In genomic region chr2:111710085-111710484, GRCh38 we compare ENCODE assay signal across 19 cellular contexts.
DNase-seq lines count a peak whose midpoint lies in the region; ATAC-seq, FAIRE-seq and TF ChIP-seq lines count a peak whose summit lies in the region.
"Had no signal": no experiment of that assay in that cellular context is flagged by ENCODE, and none has a peak within 500 bp of the region (broad histone marks: within the 10 kb centered on the region; RNA-seq: fewer than 3 reads in every experiment).

No MANE protein-coding gene starts in this region.

- H2BK15ac ChIP-seq in H1 (ENCODE audit: low read length) = no peak overlapping the region
- H2BK15ac ChIP-seq in neuronal stem cell (ENCODE audit: low read length) = no peak overlapping the region

- H3K14ac ChIP-seq in H1 (ENCODE audit: insufficient read length) = no peak overlapping the region
- H3K14ac ChIP-seq in neuronal stem cell (ENCODE audit: low read length) = no peak overlapping the region

- no peak overlapping the region for H3K27ac Mint-ChIP-seq in activated CD8-positive, alpha-beta memory T cell treated with anti-CD3 and anti-CD28 coated beads, Interleukin-2, amount 10 ng/mL, durations not matched to agents 7 days and 5 days
- H3K27ac Mint-ChIP-seq: CD4-positive, alpha-beta T cell had no signal

- no peak for ATAC-seq in activated CD8-positive, alpha-beta memory T cell treated with anti-CD3 and anti-CD28 coated beads, Interleukin-2, amount 10 ng/mL, durations not matched to agents 7 days and 5 days
- ATAC-seq in GM18502 (IDR thresholded peaks at IDR 0.05; ENCODE audit: poor library complexity, unreplicated experiment) = no peak
- ATAC-seq: K562 had no signal

- POLR2A ChIA-PET in H1 (lab: Charles Lee; ENCODE audit: partially characterized antibody) = interaction anchor here (1.1 kb wide), 1 partner anchor 589 kb away, joined by 4 read pairs; the partner anchor contains the start of gene BCL2L11

- no peak for TF ChIP-seq RAD21 in H1 (IDR thresholded peaks at IDR 0.05 in 1 of 2, conservative IDR thresholded peaks at IDR 0.05 in 1 of 2; ENCODE audit: low read depth in 2 of 2, low read length in 2 of 2)

- H2BK120ac ChIP-seq in H1 (replicated peaks; ENCODE audit: low read depth, low read length) = no peak overlapping the region
- no peak overlapping the region for H2BK120ac ChIP-seq in neuronal stem cell (ENCODE audit: low read depth, low read length)

- H3K9me3 Mint-ChIP-seq in activated CD8-positive, alpha-beta memory T cell treated with anti-CD3 and anti-CD28 coated beads, Interleukin-2, amount 10 ng/mL, durations not matched to agents 7 days and 5 days (ENCODE audit: low read depth) = peaks cover 2% of the 10 kb centered on the region
- H3K9me3 Mint-ChIP-seq: CD4-positive, alpha-beta T cell had no signal

- H3K27ac ChIP-seq in H1 (ENCODE audit: low read depth, low read length) (no peak overlapping the region), neuronal stem cell (replicated peaks; ENCODE audit: low read length) (no peak overlapping the region)
- H3K27ac ChIP-seq: 22Rv1 had no signal

- peak overlapping the region; percentile 12 for H4K91ac ChIP-seq in H1 (replicated peaks; ENCODE audit: insufficient read length, low read length)
- H4K91ac ChIP-seq in neuronal stem cell (ENCODE audit: low read depth, low read length, poor library complexity) = no peak overlapping the region

- CTCF ChIA-PET in activated CD8-positive, alpha-beta memory T cell treated with anti-CD3 and anti-CD28 coated beads, Interleukin-2, amount 10 ng/mL, durations not matched to agents 7 days and 5 days (lab: Charles Lee) = no interaction called here
- CTCF ChIA-PET in H1 (lab: Charles Lee; ENCODE audit: partially characterized antibody) = interaction anchor here (1.1 to 1.3 kb wide), 3 partner anchors 8 to 916 kb away, joined by 3 to 5 read pairs (median 3); no protein-coding TSS in a partner anchor

- H3K23me2 ChIP-seq in H1 (ENCODE audit: low read depth, low read length) = no peaks in the 10 kb centered on the region

- peaks cover 2% of the 10 kb centered on the region for H3K27me3 Mint-ChIP-seq in activated CD8-positive, alpha-beta memory T cell treated with anti-CD3 and anti-CD28 coated beads, Interleukin-2, amount 10 ng/mL, durations not matched to agents 7 days and 5 days
- H3K27me3 Mint-ChIP-seq: CD4-positive, alpha-beta T cell had no signal

- H3K4me2 ChIP-seq in H1 (ENCODE audit: insufficient read depth in 1 of 2, low read depth in 2 of 2, low read length in 2 of 2) = no peak overlapping the region
- no peak overlapping the region for H3K4me2 ChIP-seq in neuronal stem cell (ENCODE audit: insufficient read depth, low read length, poor library complexity, severe bottlenecking)

- H2AFZ ChIP-seq in H1 (ENCODE audit: low read length) (no peak overlapping the region), neuronal stem cell (ENCODE audit: low read length) (no peak overlapping the region)

- H2BK20ac ChIP-seq in H1 (ENCODE audit: low read length) = no peak overlapping the region

- peaks cover 20% of the 10 kb centered on the region for H3K4me1 Mint-ChIP-seq in activated CD8-positive, alpha-beta memory T cell treated with anti-CD3 and anti-CD28 coated beads, Interleukin-2, amount 10 ng/mL, durations not matched to agents 7 days and 5 days

- H3K27me3 ChIP-seq in H1 (replicated peaks in 1 of 4; ENCODE audit: control insufficient read depth in 3 of 4, extremely low read depth in 1 of 4, insufficient read depth in 3 of 4, low read length in 3 of 4) (no peaks in the 10 kb centered on the region; a peak in 1 of 7 replicates), neuronal stem cell (ENCODE audit: control insufficient read depth in 3 of 3, insufficient read depth in 3 of 3, low read depth in 1 of 3, low read length in 3 of 3) (no peaks in the 10 kb centered on the region)
- H3K27me3 ChIP-seq: BE2C had no signal

- H3K23ac ChIP-seq in H1 (ENCODE audit: insufficient read length) = no peak overlapping the region
- no peak overlapping the region for H3K23ac ChIP-seq in neuronal stem cell (ENCODE audit: low read depth, low read length, poor library complexity)

- H3K79me1 ChIP-seq in H1 (ENCODE audit: low read depth, low read length) = no peaks in the 10 kb centered on the region
- no peaks in the 10 kb centered on the region for H3K79me1 ChIP-seq in neuronal stem cell (ENCODE audit: low read depth, low read length)

- H3K9me3 ChIP-seq in H1 (ENCODE audit: insufficient read depth in 2 of 2, low read depth in 1 of 2, low read length in 1 of 2) = no peaks in the 10 kb centered on the region
- peaks cover 3 to 13% of the 10 kb centered on the region in 2 donors for H3K9me3 ChIP-seq in neuronal stem cell (replicated peaks in 1 of 2; ENCODE audit: control insufficient read depth in 2 of 2, insufficient read depth in 1 of 2, low read depth in 1 of 2, low read length in 2 of 2)
- H3K9me3 ChIP-seq: BE2C had no signal

- TF ChIP-seq CTCF in H1 (IDR thresholded peaks at IDR 0.05; ENCODE audit: control extremely low read depth in 1 of 3, insufficient read depth in 1 of 3, low read depth in 1 of 3, low read length in 3 of 3) = no peak

- H3K56ac ChIP-seq in H1 (replicated peaks; ENCODE audit: insufficient read length, low read depth, low read length) = no peak overlapping the region

- no peaks in the 10 kb centered on the region for H3K79me2 ChIP-seq in H1 (ENCODE audit: control insufficient read depth in 1 of 2, insufficient read depth in 2 of 2, low read length in 2 of 2)

- no peak overlapping the region for H3K9ac ChIP-seq in H1 (replicated peaks in 1 of 4; ENCODE audit: extremely low read depth in 1 of 4, low read depth in 3 of 4, low read length in 3 of 4)
- no peak overlapping the region for H3K9ac ChIP-seq in neuronal stem cell (ENCODE audit: low read depth, low read length, poor library complexity)

- H4K5ac ChIP-seq in H1 (ENCODE audit: insufficient read length, low read depth, low read length) = no peak overlapping the region

- peak; percentile 49 for DNase-seq in activated CD8-positive, alpha-beta memory T cell treated with anti-CD3 and anti-CD28 coated beads for 24 hours
- no peak for DNase-seq in activated CD8-positive, alpha-beta memory T cell treated with anti-CD3 and anti-CD28 coated beads, Interleukin-2, amount 10 ng/mL, durations not matched to agents 7 days and 5 days
- peak; percentile 67 for DNase-seq in EH (ENCODE audit: low read depth)
- DNase-seq in H1 (ENCODE audit: low read depth in 1 of 2, low spot score in 2 of 2) = no peak
- no peak for DNase-seq in neuronal stem cell (ENCODE audit: low spot score)
- no peak for DNase-seq in NCI-H2081 treated with DMSO at 0.1 percent for 48 hours (lab: John Stamatoyannopoulos, UW)
- no peak for DNase-seq in effector CD8-positive, alpha-beta T cell (lab: John Stamatoyannopoulos, UW)
- DNase-seq: BE2C; CD4-positive, alpha-beta T cell; HCEC 1CT; MV-4-11; NCI-H1417; NCI-H2029; NCI-H2171 treated with DMSO at 0.1 percent for 48 hours; NCI-H774; SHP77 treated with DMSO at 0.1 percent for 48 hours had no signal

- TF ChIP-seq EP300 in H1 (IDR thresholded peaks at IDR 0.05; ENCODE audit: borderline replicate concordance in 1 of 2, low read depth in 2 of 2, low read length in 2 of 2) = no peak

- peaks cover 4% of the 10 kb centered on the region for H3K36me3 Mint-ChIP-seq in activated CD8-positive, alpha-beta memory T cell treated with anti-CD3 and anti-CD28 coated beads, Interleukin-2, amount 10 ng/mL, durations not matched to agents 7 days and 5 days

- H3K18ac ChIP-seq in H1 (ENCODE audit: extremely low read depth, low read length) (0 out of 2 replicates have a peak overlapping the region, but pooled peaks have one; percentile 42), neuronal stem cell (ENCODE audit: low read length) (peak overlapping the region; percentile 29)

- H2AK5ac ChIP-seq in H1 (ENCODE audit: low read depth, low read length) = no peak overlapping the region; the same call in 1 of the 2 replicates
- no peak overlapping the region for H2AK5ac ChIP-seq in neuronal stem cell (ENCODE audit: low read depth, low read length)

- H2BK5ac ChIP-seq in H1 (ENCODE audit: low read depth, low read length) = peak overlapping the region; percentile 28; the same call in 1 of the 2 replicates
- peak overlapping the region; percentile 47 for H2BK5ac ChIP-seq in neuronal stem cell (ENCODE audit: low read length)

- H3K4me1 ChIP-seq in H1 (replicated peaks in 1 of 4; ENCODE audit: control insufficient read depth in 3 of 4, insufficient read depth in 4 of 4, low read length in 3 of 4) (peaks cover 6 to 17% (median 13%) of the 10 kb centered on the region in 4 experiments), neuronal stem cell (ENCODE audit: control insufficient read depth in 2 of 2, insufficient read depth in 1 of 2, low read depth in 1 of 2, low read length in 2 of 2) (peaks cover 15 to 18% of the 10 kb centered on the region in 2 donors)
- H3K4me1 ChIP-seq: BE2C had no signal

- no peak overlapping the region for H3K4me3 Mint-ChIP-seq in activated CD8-positive, alpha-beta memory T cell treated with anti-CD3 and anti-CD28 coated beads, Interleukin-2, amount 10 ng/mL, durations not matched to agents 7 days and 5 days
- H3K4me3 Mint-ChIP-seq: CD4-positive, alpha-beta T cell had no signal

- no peak for FAIRE-seq in H1 (lab: Jason Lieb, UNC)
- FAIRE-seq: K562 had no signal

- no peaks in the 10 kb centered on the region for H3K36me3 ChIP-seq in H1 (ENCODE audit: control insufficient read depth in 2 of 4, insufficient read depth in 4 of 4, low read length in 3 of 4)
- H3K36me3 ChIP-seq in neuronal stem cell (replicated peaks in 1 of 2; ENCODE audit: control insufficient read depth in 2 of 2, insufficient read depth in 2 of 2, low read length in 2 of 2) = no peaks in the 10 kb centered on the region
- H3K36me3 ChIP-seq: BE2C had no signal

- H3K4ac ChIP-seq in H1 (replicated peaks; ENCODE audit: insufficient read length, low read depth, low read length) (peak overlapping the region; percentile 17), neuronal stem cell (ENCODE audit: low read length) (no peak overlapping the region)

- no peak for TF ChIP-seq POLR2A in H1 (IDR thresholded peaks at IDR 0.05; ENCODE audit: control extremely low read depth in 1 of 2, low read depth in 2 of 2, low read length in 2 of 2)

- peak overlapping the region; percentile 42; the same call in 1 of the 2 replicates for H2BK12ac ChIP-seq in H1 (ENCODE audit: low read depth, low read length)
- peak overlapping the region; percentile 19 for H2BK12ac ChIP-seq in neuronal stem cell (ENCODE audit: low read length)

- 90% methylated on average over 6 of the region's 6 CpGs; no CpG with 5 or more reads in 1 of the 2 experiments for WGBS in H1 (ENCODE audit: extremely low coverage in 1 of 2, insufficient coverage in 1 of 2, insufficient read length in 1 of 2, insufficient replicate concordance in 2 of 2, low coverage in 1 of 2, low lambda C conversion rate in 2 of 2, missing lambda C conversion rate in 1 of 2), 2 experiments
- no CpG with 5 or more reads among the region's 6 CpGs for WGBS in neuronal stem cell (ENCODE audit: extremely low coverage in 2 of 2, insufficient read length in 2 of 2, insufficient replicate concordance in 1 of 2), 2 donors

- H4K8ac ChIP-seq in H1 (ENCODE audit: extremely low read depth, insufficient read depth, low read length) = no peak overlapping the region
- H4K8ac ChIP-seq in neuronal stem cell (ENCODE audit: low read depth, low read length) = no peak overlapping the region

- H4K20me1 ChIP-seq in H1 (replicated peaks in 1 of 2; ENCODE audit: control insufficient read depth in 1 of 2, insufficient read depth in 2 of 2, low read length in 2 of 2) = no peaks in the 10 kb centered on the region

- H3K4me3 ChIP-seq in H1 (ENCODE audit: extremely low read depth in 1 of 4, insufficient read depth in 2 of 4, low read depth in 3 of 4, low read length in 4 of 4) (no peak overlapping the region), neuronal stem cell (ENCODE audit: low read length in 2 of 2) (no peak overlapping the region)
- H3K4me3 ChIP-seq: K562 had no signal

Comparison
In these comparisons a context has a peak if more than half of its experiments do, and no peak if none do; other contexts are left out.
1. DNase-seq: peak in activated CD8-positive, alpha-beta memory T cell treated with anti-CD3 and anti-CD28 coated beads for 24 hours (single experiment) and EH (single experiment); none in activated CD8-positive, alpha-beta memory T cell treated with anti-CD3 and anti-CD28 coated beads, Interleukin-2, amount 10 ng/mL, durations not matched to agents 7 days and 5 days (single experiment), H1 (0 of 2), neuronal stem cell (single experiment), NCI-H2081 treated with DMSO at 0.1 percent for 48 hours (single experiment) and effector CD8-positive, alpha-beta T cell (single experiment).